In the genomic region with DNA sequence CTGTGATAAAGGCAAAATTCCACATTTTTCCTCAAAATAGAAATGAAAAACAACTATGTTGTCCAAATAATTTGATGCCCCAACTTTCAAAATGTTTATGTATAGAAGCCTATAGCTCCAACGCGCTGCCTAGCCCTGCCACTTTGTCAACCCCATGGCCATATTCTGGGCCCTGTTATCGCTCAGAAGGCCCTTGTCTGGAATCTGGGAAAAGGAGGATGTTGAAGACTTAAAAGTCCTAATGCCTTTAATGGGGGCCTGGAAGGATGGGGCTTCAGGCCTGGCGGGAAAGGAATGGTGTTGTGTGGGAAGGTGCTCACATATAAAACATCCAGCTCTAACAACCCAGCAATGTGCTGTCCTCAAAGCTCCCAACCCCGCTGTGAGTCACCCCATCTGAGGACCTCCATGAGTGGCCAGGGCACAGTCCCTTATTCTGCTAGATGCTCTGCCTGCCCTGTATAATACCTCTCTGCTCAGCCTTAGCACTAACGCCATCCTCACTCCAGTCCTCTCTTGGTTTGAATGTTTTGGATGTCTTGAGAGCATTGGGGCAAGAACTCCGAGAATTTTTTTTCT, we compare ENCODE assay signal across 17 cellular contexts.
DNase-seq lines count a peak whose midpoint lies in the region; ATAC-seq and TF ChIP-seq lines count a peak whose summit lies in the region.
"Had no signal": no experiment of that assay in that cellular context is flagged by ENCODE, and none has a peak within 500 bp of the region (broad histone marks: within the 10 kb centered on the region; RNA-seq: fewer than 3 reads in every experiment).

No MANE protein-coding gene starts in this region.

- H3K27ac Mint-ChIP-seq in activated T-helper 2 cell treated with anti-CD3 and anti-CD28 coated beads, Interferon-gamma antibody, Interleukin-2, Interleukin-4, amounts not matched to agents 10 μg/mL and 5 μg/mL and 100 μg/mL, durations not matched to agents 14 hours and 24 hours and 36 hours = no peak overlapping the region
- H3K27ac Mint-ChIP-seq: activated CD4-positive, alpha-beta T cell treated with anti-CD3 and anti-CD28 coated beads for 36 hours; stimulated activated effector memory CD8-positive, alpha-beta T cell treated with anti-CD3 and anti-CD28 coated beads, Interleukin-12 subunit alpha, Interleukin-12 subunit beta, amount 100 ng/mL, for 72 hours had no signal

- no peak for TF ChIP-seq EP300 in transverse colon (IDR thresholded peaks at IDR 0.05; ENCODE audit: low read depth)

- TF ChIP-seq POLR2A in NB4 (IDR thresholded peaks at IDR 0.05; ENCODE audit: extremely low read depth, insufficient read length) = no peak
- TF ChIP-seq POLR2A in transverse colon (IDR thresholded peaks at IDR 0.05) = no peak

- no peak overlapping the region for H3K27ac ChIP-seq in transverse colon
- H3K27ac ChIP-seq: adrenal gland, epithelial cell of prostate, PC-9 had no signal

- H3K4me1 ChIP-seq in transverse colon = no peaks in the 10 kb centered on the region
- H3K4me1 ChIP-seq: adrenal gland had no signal

- intact Hi-C loops in activated T-helper 2 cell treated with anti-CD3 and anti-CD28 coated beads, Interferon-gamma antibody, Interleukin-2, Interleukin-4, amounts not matched to agents 10 μg/mL and 5 μg/mL and 100 μg/mL, durations not matched to agents 14 hours and 24 hours and 36 hours (cut with micrococcal nuclease) = no loop called here
- intact Hi-C loops in transverse colon (cut with DNase I; ENCODE audit: low total_unique reads) = no loop called here

- H3K27me3 ChIP-seq in transverse colon = no peaks in the 10 kb centered on the region
- H3K27me3 ChIP-seq: adrenal gland had no signal

- H3K27me3 Mint-ChIP-seq in activated T-helper 2 cell treated with anti-CD3 and anti-CD28 coated beads, Interferon-gamma antibody, Interleukin-2, Interleukin-4, amounts not matched to agents 10 μg/mL and 5 μg/mL and 100 μg/mL, durations not matched to agents 14 hours and 24 hours and 36 hours (ENCODE audit: low read depth) = no peaks in the 10 kb centered on the region
- H3K27me3 Mint-ChIP-seq: activated CD4-positive, alpha-beta T cell treated with anti-CD3 and anti-CD28 coated beads for 36 hours had no signal

- TF ChIP-seq CTCF in NB4 (IDR thresholded peaks at IDR 0.05; ENCODE audit: low read depth, low read length) = no peak
- TF ChIP-seq CTCF in fibroblast of mammary gland (conservative IDR thresholded peaks at IDR 0.05; ENCODE audit: control insufficient read depth, insufficient read depth, low read depth, low read length) = no peak
- no peak for TF ChIP-seq CTCF in transverse colon (IDR thresholded peaks at IDR 0.05)

- peaks cover 0 to 7% (median 0%) of the 10 kb centered on the region in 4 donors for H3K36me3 ChIP-seq in transverse colon

- H3K4me1 Mint-ChIP-seq in activated T-helper 2 cell treated with anti-CD3 and anti-CD28 coated beads, Interferon-gamma antibody, Interleukin-2, Interleukin-4, amounts not matched to agents 10 μg/mL and 5 μg/mL and 100 μg/mL, durations not matched to agents 14 hours and 24 hours and 36 hours (ENCODE audit: low read depth) = peaks cover 16% of the 10 kb centered on the region

- H3K9me3 Mint-ChIP-seq in activated T-helper 2 cell treated with anti-CD3 and anti-CD28 coated beads, Interferon-gamma antibody, Interleukin-2, Interleukin-4, amounts not matched to agents 10 μg/mL and 5 μg/mL and 100 μg/mL, durations not matched to agents 14 hours and 24 hours and 36 hours = no peaks in the 10 kb centered on the region
- H3K9me3 Mint-ChIP-seq: stimulated activated effector memory CD8-positive, alpha-beta T cell treated with anti-CD3 and anti-CD28 coated beads, Interleukin-12 subunit alpha, Interleukin-12 subunit beta, amount 100 ng/mL, for 72 hours had no signal

- no peaks in the 10 kb centered on the region for H3K9me3 ChIP-seq in transverse colon
- H3K9me3 ChIP-seq: adrenal gland had no signal

- H3K36me3 Mint-ChIP-seq in activated T-helper 2 cell treated with anti-CD3 and anti-CD28 coated beads, Interferon-gamma antibody, Interleukin-2, Interleukin-4, amounts not matched to agents 10 μg/mL and 5 μg/mL and 100 μg/mL, durations not matched to agents 14 hours and 24 hours and 36 hours (ENCODE audit: low read depth) = peaks cover 1% of the 10 kb centered on the region

- no peak for ATAC-seq in HG03442 (IDR thresholded peaks at IDR 0.05; ENCODE audit: unreplicated experiment)
- ATAC-seq: activated CD4-positive, alpha-beta T cell treated with anti-CD3 and anti-CD28 coated beads for 36 hours; stimulated activated effector memory CD8-positive, alpha-beta T cell treated with anti-CD3 and anti-CD28 coated beads, Interleukin-12 subunit alpha, Interleukin-12 subunit beta, amount 100 ng/mL, for 72 hours had no signal

- WGBS in transverse colon (ENCODE audit: low coverage in 1 of 2), 2 donors = 80 to 84% methylated on average over 1 to 7 of the region's 7 CpGs

- H3K4me3 ChIP-seq in NB4 (ENCODE audit: low read depth, low read length) (no peak overlapping the region), fibroblast of mammary gland (ENCODE audit: control insufficient read depth, low read depth, low read length) (no peak overlapping the region), transverse colon (no peak overlapping the region)
- H3K4me3 ChIP-seq: adrenal gland, PC-9 had no signal

- H3K4me3 Mint-ChIP-seq in activated T-helper 2 cell treated with anti-CD3 and anti-CD28 coated beads, Interferon-gamma antibody, Interleukin-2, Interleukin-4, amounts not matched to agents 10 μg/mL and 5 μg/mL and 100 μg/mL, durations not matched to agents 14 hours and 24 hours and 36 hours (ENCODE audit: low read depth) = no peak overlapping the region
- H3K4me3 Mint-ChIP-seq: activated CD4-positive, alpha-beta T cell treated with anti-CD3 and anti-CD28 coated beads for 36 hours; stimulated activated effector memory CD8-positive, alpha-beta T cell treated with anti-CD3 and anti-CD28 coated beads, Interleukin-12 subunit alpha, Interleukin-12 subunit beta, amount 100 ng/mL, for 72 hours had no signal

- in situ Hi-C loops in transverse colon (cut with MboI; ENCODE audit: low pct_ligation_motif_present in 1 of 4, low pct_unique_long_range_greater_than_20kb in 1 of 4, low sequenced_read_pairs in 3 of 4) = no loop called here

- peak; percentile 44 for DNase-seq in ELF-1 (ENCODE audit: low read depth, low spot score)
- peak; percentile 18 for DNase-seq in NB4 (ENCODE audit: low read depth)
- DNase-seq in fibroblast of mammary gland (ENCODE audit: low read depth) = peak; percentile 40
- peak; percentile 42 for DNase-seq in myocyte (ENCODE audit: low read depth)
- DNase-seq in activated gamma-delta T cell treated with Interleukin-2 at 50 U/mL for 16 hours = no peak
- DNase-seq in activated T-helper 2 cell treated with anti-CD3 and anti-CD28 coated beads, Interferon-gamma antibody, Interleukin-2, Interleukin-4, amounts not matched to agents 10 μg/mL and 5 μg/mL and 100 μg/mL, durations not matched to agents 14 hours and 24 hours and 36 hours (ENCODE audit: low spot score) = no peak
- no peak for DNase-seq in transverse colon
- DNase-seq: activated CD4-positive, alpha-beta T cell treated with anti-CD3 and anti-CD28 coated beads for 36 hours; adrenal gland; NCI-H1436 treated with DMSO at 0.1 percent for 48 hours; nucleus accumbens; PC-9; right cardiac atrium; T1000 had no signal

Comparison
In these comparisons a context has a peak if more than half of its experiments do, and no peak if none do; other contexts are left out.
1. DNase-seq: peak in ELF-1 (single experiment), NB4 (single experiment), fibroblast of mammary gland (single experiment) and myocyte (single experiment); none in activated gamma-delta T cell treated with Interleukin-2 at 50 U/mL for 16 hours (single experiment), activated T-helper 2 cell treated with anti-CD3 and anti-CD28 coated beads, Interferon-gamma antibody, Interleukin-2, Interleukin-4, amounts not matched to agents 10 μg/mL and 5 μg/mL and 100 μg/mL, durations not matched to agents 14 hours and 24 hours and 36 hours (single experiment) and transverse colon (single experiment).